ENCODE assay signal across 20 cellular contexts in genomic region chr1:112995890-112996289, GRCh38. TPM values are rescaled to one million over a fixed set of nuclear protein-coding genes. Genes with fewer than 3 reads are reported as not detected.
A peak's percentile ranks its signal among the peaks of the same experiment; 100 is the strongest.
DNase-seq lines count a peak whose midpoint lies in the region; ATAC-seq and TF ChIP-seq lines count a peak whose summit lies in the region.
"Had no signal": no experiment of that assay in that cellular context is flagged by ENCODE, and none has a peak within 500 bp of the region (broad histone marks: within the 10 kb centered on the region; RNA-seq: fewer than 3 reads in every experiment).

No MANE protein-coding gene starts in this region.

- H2AFZ ChIP-seq in hepatocyte: no peak overlapping the region

- 64% methylated on average over 2 of the region's 2 CpGs for WGBS in hepatocyte (ENCODE audit: low lambda C conversion rate, missing lambda C conversion rate)

- TF ChIP-seq CTCF in RWPE2 (IDR thresholded peaks at IDR 0.05; ENCODE audit: poor library complexity, severe bottlenecking) (no peak), epithelial cell of esophagus (IDR thresholded peaks at IDR 0.05; ENCODE audit: insufficient read depth, low read depth, low read length, missing control alignments) (no peak), hepatocyte (IDR thresholded peaks at IDR 0.05; ENCODE audit: poor library complexity) (no peak)

- H3K9me3 ChIP-seq in RWPE2 (ENCODE audit: severe bottlenecking) (no peaks in the 10 kb centered on the region), hepatocyte (ENCODE audit: low read depth) (no peaks in the 10 kb centered on the region)
- H3K9me3 ChIP-seq: testis had no signal

- DNase-seq in RWPE2 (ENCODE audit: low spot score): no peak
- peak; percentile 76 for DNase-seq in epithelial cell of esophagus (ENCODE audit: low read depth)
- DNase-seq in hepatocyte (ENCODE audit: low spot score): peak; percentile 5
- no peak for DNase-seq in stimulated activated effector memory CD8-positive, alpha-beta T cell treated with anti-CD3 and anti-CD28 coated beads, Interleukin-12 subunit alpha, Interleukin-12 subunit beta, amount 100 ng/mL, for 72 hours (ENCODE audit: low spot score in 2 of 2)
- DNase-seq in hypothalamus (lab: John Stamatoyannopoulos, UW): no peak
- no peak for DNase-seq in caudate nucleus (lab: John Stamatoyannopoulos, UW)
- no peak for DNase-seq in A172 (ENCODE audit: low spot score)
- DNase-seq: activated CD4-positive, alpha-beta T cell treated with anti-CD3 and anti-CD28 coated beads for 36 hours; activated CD8-positive, alpha-beta memory T cell treated with anti-CD3 and anti-CD28 coated beads, Interleukin-2, amount 50 U/mL, for 4 hours; activated naive CD4-positive, alpha-beta T cell; brain microvascular endothelial cell; effector CD4-positive, alpha-beta T cell; Karpas-422; NCI-H146; NCI-H446 treated with DMSO at 0.1 percent for 48 hours; stimulated activated CD4-positive, alpha-beta T cell treated with anti-CD3 and anti-CD28 coated beads, Interleukin-4, amount 100 ng/mL, for 24 hours; stimulated activated CD8-positive, alpha-beta memory T cell treated with anti-CD3 and anti-CD28 coated beads, Interleukin-4, amount 100 ng/mL, for 48 hours; T-helper 9 cell; testis had no signal

- no peaks in the 10 kb centered on the region for H3K9me2 ChIP-seq in hepatocyte (replicated peaks; ENCODE audit: insufficient read depth)

- H3K9me3 Mint-ChIP-seq in stimulated activated effector memory CD8-positive, alpha-beta T cell treated with anti-CD3 and anti-CD28 coated beads, Interleukin-12 subunit alpha, Interleukin-12 subunit beta, amount 100 ng/mL, for 72 hours: no peaks in the 10 kb centered on the region

- no peaks in the 10 kb centered on the region for H4K20me1 ChIP-seq in hepatocyte (ENCODE audit: insufficient read depth, poor library complexity, severe bottlenecking)

- H3K4me3 ChIP-seq in RWPE2 (ENCODE audit: severe bottlenecking): no peak overlapping the region
- H3K4me3 ChIP-seq in epithelial cell of esophagus (ENCODE audit: low read length): no peak overlapping the region
- no peak overlapping the region for H3K4me3 ChIP-seq in hepatocyte
- H3K4me3 ChIP-seq: testis had no signal

- H3K36me3 ChIP-seq in RWPE2 (ENCODE audit: low read depth) (peaks cover 10% of the 10 kb centered on the region; the same call in 1 of the 2 replicates), hepatocyte (replicated peaks; ENCODE audit: insufficient read depth, low read depth) (no peaks in the 10 kb centered on the region)
- H3K36me3 ChIP-seq: brain microvascular endothelial cell had no signal

- H3K27ac ChIP-seq in RWPE2 (ENCODE audit: poor library complexity, severe bottlenecking) (peak overlapping the region; percentile 2), hepatocyte (no peak overlapping the region), caudate nucleus (ENCODE audit: low read depth, low read length) (no peak overlapping the region)
- H3K27ac ChIP-seq: brain microvascular endothelial cell, testis had no signal

- H3K4me1 Mint-ChIP-seq in stimulated activated effector memory CD8-positive, alpha-beta T cell treated with anti-CD3 and anti-CD28 coated beads, Interleukin-12 subunit alpha, Interleukin-12 subunit beta, amount 100 ng/mL, for 72 hours: no peaks in the 10 kb centered on the region
- H3K4me1 Mint-ChIP-seq: activated CD4-positive, alpha-beta T cell treated with anti-CD3 and anti-CD28 coated beads for 36 hours had no signal

- H3K27me3 ChIP-seq in RWPE2 (ENCODE audit: insufficient read depth, poor library complexity, severe bottlenecking) (no peaks in the 10 kb centered on the region), hepatocyte (no peaks in the 10 kb centered on the region)
- H3K27me3 ChIP-seq: brain microvascular endothelial cell, testis had no signal

- peaks cover 3% of the 10 kb centered on the region for H3K4me1 ChIP-seq in RWPE2 (ENCODE audit: insufficient read depth, poor library complexity, severe bottlenecking)
- H3K4me1 ChIP-seq in hepatocyte (ENCODE audit: insufficient read depth): peaks cover 6% of the 10 kb centered on the region
- H3K4me1 ChIP-seq: testis had no signal

- ATAC-seq in RWPE2 (ENCODE audit: low read depth): 0 out of 3 replicates have a peak, but pooled peaks have one; percentile 50
- ATAC-seq in stimulated activated effector memory CD8-positive, alpha-beta T cell treated with anti-CD3 and anti-CD28 coated beads, Interleukin-12 subunit alpha, Interleukin-12 subunit beta, amount 100 ng/mL, for 72 hours: no peak
- ATAC-seq in HG02938 (IDR thresholded peaks at IDR 0.05; ENCODE audit: unreplicated experiment): no peak
- ATAC-seq: activated CD4-positive, alpha-beta T cell treated with anti-CD3 and anti-CD28 coated beads for 36 hours had no signal

- H3K4me3 Mint-ChIP-seq in stimulated activated effector memory CD8-positive, alpha-beta T cell treated with anti-CD3 and anti-CD28 coated beads, Interleukin-12 subunit alpha, Interleukin-12 subunit beta, amount 100 ng/mL, for 72 hours: no peak overlapping the region
- H3K4me3 Mint-ChIP-seq: activated CD4-positive, alpha-beta T cell treated with anti-CD3 and anti-CD28 coated beads for 36 hours had no signal

- no peaks in the 10 kb centered on the region for H3K79me2 ChIP-seq in hepatocyte

- H3K36me3 Mint-ChIP-seq in stimulated activated effector memory CD8-positive, alpha-beta T cell treated with anti-CD3 and anti-CD28 coated beads, Interleukin-12 subunit alpha, Interleukin-12 subunit beta, amount 100 ng/mL, for 72 hours: peaks cover 29% of the 10 kb centered on the region

- H3K27ac Mint-ChIP-seq in stimulated activated effector memory CD8-positive, alpha-beta T cell treated with anti-CD3 and anti-CD28 coated beads, Interleukin-12 subunit alpha, Interleukin-12 subunit beta, amount 100 ng/mL, for 72 hours: peak overlapping the region; percentile 11
- H3K27ac Mint-ChIP-seq: activated CD4-positive, alpha-beta T cell treated with anti-CD3 and anti-CD28 coated beads for 36 hours had no signal

- no peak overlapping the region for H3K4me2 ChIP-seq in hepatocyte

RNA-seq across cellular contexts. Expression of gene SLC16A1, which starts 39.9 kb away (rescaled TPM):
- 55.1 and 58.6 TPM in 2 replicates for total RNA-seq in hepatocyte
- polyA plus RNA-seq in hepatocyte: 35.0 and 43.7 TPM in 2 replicates
- 104 and 105 TPM in 2 replicates for total RNA-seq in A172 (2014; rRNA removed; shearing (Covaris generic))

Comparison
In these comparisons a context has a peak if more than half of its experiments do, and no peak if none do; other contexts are left out.
1. DNase-seq: peak in epithelial cell of esophagus (single experiment) and hepatocyte (single experiment); none in RWPE2 (single experiment), stimulated activated effector memory CD8-positive, alpha-beta T cell treated with anti-CD3 and anti-CD28 coated beads, Interleukin-12 subunit alpha, Interleukin-12 subunit beta, amount 100 ng/mL, for 72 hours (0 of 2), hypothalamus (0 of 51), caudate nucleus (0 of 61) and A172 (single experiment).